19 cellular contexts compared by ENCODE assay signal in genomic region chr9:121945849-121946248, GRCh38.
DNase-seq lines count a peak whose midpoint lies in the region; ATAC-seq, FAIRE-seq and TF ChIP-seq lines count a peak whose summit lies in the region.
"Had no signal": no experiment of that assay in that cellular context is flagged by ENCODE, and none has a peak within 500 bp of the region (broad histone marks: within the 10 kb centered on the region; RNA-seq: fewer than 3 reads in every experiment).

No MANE protein-coding gene starts in this region.

- peaks cover 13% of the 10 kb centered on the region for H3K9me1 ChIP-seq in IMR-90 (ENCODE audit: insufficient read depth, low read length)

- H3K79me2 ChIP-seq in astrocyte (ENCODE audit: insufficient read depth, low read length), result no peaks in the 10 kb centered on the region
- no peaks in the 10 kb centered on the region for H3K79me2 ChIP-seq in GM23338 (replicated peaks; ENCODE audit: insufficient read depth)

- H3K27ac Mint-ChIP-seq in astrocyte (ENCODE audit: unreplicated experiment), result no peak overlapping the region
- H3K27ac Mint-ChIP-seq in GM23338, result no peak overlapping the region

- no peak for TF ChIP-seq POLR2A in IMR-90 (IDR thresholded peaks at IDR 0.05; ENCODE audit: low read depth, low read length)

- peak; percentile 60 for DNase-seq in AG08395 (ENCODE audit: low spot score)
- DNase-seq in IMR-90, result peak; percentile 47
- DNase-seq in astrocyte (ENCODE audit: low read depth), result no peak
- DNase-seq in foreskin melanocyte, result peak; percentile 11
- DNase-seq in GM23338 (ENCODE audit: low spot score), result no peak
- DNase-seq: cerebellar nuclear complex; DMS 273 treated with DMSO at 0.1 percent for 48 hours; KBM-7; midbrain; NCI-H1694 treated with DMSO at 0.1 percent for 48 hours; NCI-H69; ovary; SHP77; stimulated activated CD4-positive, alpha-beta T cell treated with anti-CD3 and anti-CD28 coated beads, Interleukin-12 subunit alpha, Interleukin-12 subunit beta, amount 100 ng/mL, for 4 hours had no signal

- peaks cover 30% of the 10 kb centered on the region for H3K27me3 Mint-ChIP-seq in astrocyte (ENCODE audit: low read depth, unreplicated experiment)
- peaks cover 6% of the 10 kb centered on the region for H3K27me3 Mint-ChIP-seq in GM23338 (ENCODE audit: insufficient read depth, low read depth, poor library complexity)

- TF ChIP-seq CTCF in IMR-90 (conservative IDR thresholded peaks at IDR 0.05; ENCODE audit: low read depth, low read length), result no peak
- no peak for TF ChIP-seq CTCF in astrocyte (IDR thresholded peaks at IDR 0.05; ENCODE audit: insufficient read depth, low read depth, low read length)
- no peak for TF ChIP-seq CTCF in GM23338 (conservative IDR thresholded peaks at IDR 0.05; ENCODE audit: low read depth in 2 of 2)

- no peaks in the 10 kb centered on the region for H3K36me3 Mint-ChIP-seq in astrocyte (ENCODE audit: low read depth, unreplicated experiment)
- H3K36me3 Mint-ChIP-seq in GM23338 (ENCODE audit: low read depth), result no peaks in the 10 kb centered on the region

- whole genome bisulfite sequencing in IMR-90 (ENCODE audit: extremely low coverage in 2 of 2, insufficient read length in 1 of 2), 2 experiments, result no CpG with 5 or more reads among the region's 4 CpGs

- H3K79me1 ChIP-seq in IMR-90 (ENCODE audit: low read depth in 1 of 2, low read length in 2 of 2), result peaks cover 0 to 7% of the 10 kb centered on the region in 2 experiments; a peak in 1 of 4 replicates

- no peak overlapping the region for H3K27ac ChIP-seq in IMR-90 (ENCODE audit: insufficient read depth, low read length)
- H3K27ac ChIP-seq in astrocyte (ENCODE audit: low read depth, low read length), result no peak overlapping the region
- H3K27ac ChIP-seq in GM23338 (ENCODE audit: low read depth), result no peak overlapping the region
- H3K27ac ChIP-seq: esophagus muscularis mucosa, ovary had no signal

- no peak overlapping the region for H4K5ac ChIP-seq in IMR-90 (ENCODE audit: low read depth, low read length)

- intact Hi-C loops in IMR-90 (cut with micrococcal nuclease), result no loop called here

- peak overlapping the region; percentile 69; the same call in 1 of the 2 replicates for H2BK120ac ChIP-seq in IMR-90 (ENCODE audit: low read depth, low read length)

- H3K4me3 Mint-ChIP-seq in astrocyte (ENCODE audit: unreplicated experiment) (no peak overlapping the region), GM23338 (no peak overlapping the region)

- H2BK15ac ChIP-seq in IMR-90 (ENCODE audit: low read depth, low read length), result peak overlapping the region; percentile 40; the same call in 1 of the 3 replicates

- peak overlapping the region; percentile 54; the same call in 1 of the 2 replicates for H3K23ac ChIP-seq in IMR-90 (ENCODE audit: low read depth, low read length)

- H3K9me3 ChIP-seq in IMR-90 (ENCODE audit: control insufficient read depth, insufficient read depth, low read length), result no peaks in the 10 kb centered on the region
- H3K9me3 ChIP-seq in astrocyte (ENCODE audit: insufficient read depth, low read depth, low read length), result no peaks in the 10 kb centered on the region
- H3K9me3 ChIP-seq: esophagus muscularis mucosa, ovary, tibial nerve had no signal

- dilution Hi-C loops in IMR-90 (cut with HindIII; ENCODE audit: low sequenced_read_pairs, unreplicated experiment), result no loop called here

- H3K36me3 ChIP-seq in IMR-90 (ENCODE audit: control insufficient read depth, insufficient read depth, low read length) (no peaks in the 10 kb centered on the region), astrocyte (ENCODE audit: insufficient read depth, low read length) (no peaks in the 10 kb centered on the region), GM23338 (ENCODE audit: insufficient read depth) (no peaks in the 10 kb centered on the region)
- H3K36me3 ChIP-seq: ovary had no signal

- peak overlapping the region; percentile 11; the same call in 1 of the 2 replicates for H4K91ac ChIP-seq in IMR-90 (ENCODE audit: insufficient read depth, low read depth, low read length)

- 0 out of 4 replicates have a peak overlapping the region, but pooled peaks of 1 of the 2 experiments have one; percentile 34 for H4K8ac ChIP-seq in IMR-90 (ENCODE audit: low read depth in 2 of 2, low read length in 2 of 2)

- CTCF ChIA-PET in IMR-90 (lab: Yijun Ruan, JAX), result no interaction called here

- H3F3A ChIP-seq in GM23338 (replicated peaks; ENCODE audit: low read depth), result no peaks in the 10 kb centered on the region

- BruUV-seq in IMR-90 (replicated peaks; lab: Mats Ljungman, UMichigan), result no TSS peak

- no peak overlapping the region for H3K56ac ChIP-seq in IMR-90 (ENCODE audit: extremely low read depth, insufficient read depth, low read length)

- H2BK20ac ChIP-seq in IMR-90 (ENCODE audit: low read depth, low read length), result peak overlapping the region; percentile 69; the same call in 1 of the 2 replicates

- POLR2A ChIA-PET in IMR-90 (lab: Charles Lee; ENCODE audit: unreplicated experiment), result no interaction called here

- in situ Hi-C loops in IMR-90 (cut with MboI; ENCODE audit: low sequenced_read_pairs), result no loop called here

- peak overlapping the region; percentile 78 for H2AK5ac ChIP-seq in IMR-90 (ENCODE audit: low read depth, low read length)

- H2AFZ ChIP-seq in IMR-90 (replicated peaks; ENCODE audit: low read length, poor library complexity) (no peak overlapping the region), astrocyte (ENCODE audit: low read depth, low read length) (no peak overlapping the region), GM23338 (no peak overlapping the region)

- TF ChIP-seq RAD21 in IMR-90 (IDR thresholded peaks at IDR 0.05; ENCODE audit: low read length), result no peak

- peaks cover 9% of the 10 kb centered on the region for H3K4me1 ChIP-seq in IMR-90 (ENCODE audit: control insufficient read depth, insufficient read depth, low read length)
- peaks cover 22% of the 10 kb centered on the region for H3K4me1 ChIP-seq in astrocyte (ENCODE audit: insufficient read depth, low read length)
- H3K4me1 ChIP-seq in GM23338 (ENCODE audit: insufficient read depth), result peaks cover 15% of the 10 kb centered on the region
- H3K4me1 ChIP-seq: esophagus muscularis mucosa, tibial nerve had no signal

- H3K4ac ChIP-seq in IMR-90 (ENCODE audit: low read depth, low read length), result peak overlapping the region; percentile 15

- ATAC-seq in IMR-90 (ENCODE audit: low read depth) (peak; percentile 44), GM18519 (IDR thresholded peaks at IDR 0.05; ENCODE audit: low FRiP score, unreplicated experiment) (no peak), GM21576 (IDR thresholded peaks at IDR 0.05; ENCODE audit: unreplicated experiment) (no peak), GM21526 (IDR thresholded peaks at IDR 0.05; ENCODE audit: low FRiP score, unreplicated experiment) (no peak), GM23338 (no peak)

- H3K9ac ChIP-seq in IMR-90 (ENCODE audit: low read depth, low read length) (no peak overlapping the region), astrocyte (ENCODE audit: low read length) (no peak overlapping the region)

- H4K20me1 ChIP-seq in IMR-90 (ENCODE audit: insufficient read depth, low read length) (no peaks in the 10 kb centered on the region), astrocyte (ENCODE audit: insufficient read depth, low read length) (no peaks in the 10 kb centered on the region), GM23338 (replicated peaks; ENCODE audit: insufficient read depth) (no peaks in the 10 kb centered on the region)

- peak overlapping the region; percentile 36 for H3K14ac ChIP-seq in IMR-90 (replicated peaks; ENCODE audit: low read depth, low read length)

- H3K4me2 ChIP-seq in IMR-90 (ENCODE audit: low read depth, low read length) (no peak overlapping the region), astrocyte (ENCODE audit: low read length) (peak overlapping the region; percentile 3), GM23338 (no peak overlapping the region)

- peaks cover 2% of the 10 kb centered on the region for H3K9me3 Mint-ChIP-seq in astrocyte (ENCODE audit: unreplicated experiment)
- no peaks in the 10 kb centered on the region for H3K9me3 Mint-ChIP-seq in GM23338

- H3K4me1 Mint-ChIP-seq in astrocyte (ENCODE audit: low read depth, unreplicated experiment) (peaks cover 5% of the 10 kb centered on the region), GM23338 (peaks cover 18% of the 10 kb centered on the region)

- no peak for FAIRE-seq in astrocyte (lab: Jason Lieb, UNC)

- no peak overlapping the region for H3K18ac ChIP-seq in IMR-90 (ENCODE audit: low read depth, low read length)

- H2BK5ac ChIP-seq in IMR-90 (ENCODE audit: low read depth, low read length, poor library complexity, severe bottlenecking), result no peak overlapping the region

- peak overlapping the region; percentile 31 for H2AK9ac ChIP-seq in IMR-90 (replicated peaks; ENCODE audit: low read depth, low read length, poor library complexity)

- H3K27me3 ChIP-seq in IMR-90 (ENCODE audit: control insufficient read depth, insufficient read depth, low read length) (no peaks in the 10 kb centered on the region), astrocyte (ENCODE audit: insufficient read depth, low read length) (no peaks in the 10 kb centered on the region), GM23338 (ENCODE audit: insufficient read depth) (no peaks in the 10 kb centered on the region)
- H3K27me3 ChIP-seq: esophagus muscularis mucosa, ovary, tibial nerve had no signal

- H3K4me3 ChIP-seq in IMR-90 (ENCODE audit: insufficient read depth, low read depth, low read length) (no peak overlapping the region), astrocyte (ENCODE audit: insufficient read depth, low read depth, low read length) (no peak overlapping the region), GM23338 (no peak overlapping the region)
- H3K4me3 ChIP-seq: esophagus muscularis mucosa, ovary, tibial nerve had no signal

- no peaks in the 10 kb centered on the region for H3K9me2 ChIP-seq in GM23338 (ENCODE audit: insufficient read depth)

TF ChIP-seq in IMR-90, 13 proteins besides CTCF, POLR2A, EP300 and RAD21 (continues in another document):
- TF ChIP-seq SMC3 (IDR thresholded peaks at IDR 0.05; ENCODE audit: low read depth, low read length), result no peak

Comparison
In these comparisons a context has a peak if more than half of its experiments do, and no peak if none do; other contexts are left out.
1. DNase-seq: peak in AG08395 (single experiment), IMR-90 (single experiment) and foreskin melanocyte (single experiment); none in astrocyte (single experiment) and GM23338 (single experiment).